ENCODE assay signal across 21 cellular contexts in the genomic region with DNA sequence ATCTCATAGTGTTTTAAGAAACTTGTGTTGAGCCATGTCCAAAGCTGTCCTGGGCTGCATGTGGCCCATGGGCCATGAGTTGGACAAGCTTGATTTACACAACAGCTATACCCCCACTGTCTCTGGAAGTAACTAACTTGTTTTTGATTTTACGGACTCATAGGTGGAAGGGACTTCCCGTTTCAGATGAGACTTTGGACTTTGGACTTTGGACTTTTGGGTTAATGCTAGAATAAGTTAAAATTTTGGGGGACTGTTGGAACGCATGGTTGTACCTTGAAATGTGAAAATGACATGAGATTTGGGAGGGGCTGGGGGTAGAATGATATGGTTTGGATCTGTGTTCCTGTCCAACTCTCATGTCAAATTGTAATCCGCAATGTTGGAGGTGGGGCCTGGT.
"Had no signal": no experiment of that assay in that cellular context is flagged by ENCODE, and none has a peak within 500 bp of the region (broad histone marks: within the 10 kb centered on the region; RNA-seq: fewer than 3 reads in every experiment).

No MANE protein-coding gene starts in this region.

- H3K27me3 ChIP-seq: SJSA1 had no signal

- H3K4me3 ChIP-seq: SJSA1, SK-N-MC had no signal

- DNase-seq: KBM-7, NCI-H1092, NCI-H1105 treated with DMSO at 0.1 percent for 48 hours, NCI-H1417 treated with DMSO at 0.1 percent for 48 hours, NCI-H146, NCI-H1694 treated with DMSO at 0.1 percent for 48 hours, NCI-H1930, NCI-H2081, NCI-H2107, NCI-H2227 treated with DMSO at 0.1 percent for 48 hours, NCI-H446, NCI-H510A, NCI-H524 treated with DMSO at 0.1 percent for 48 hours, NCI-H69, NCI-H774, Right ventricle myocardium superior, RPMI8226, SIG-M5 had no signal

- H3K4me1 ChIP-seq: SJSA1 had no signal

- H3K27ac ChIP-seq: HL-60, SJSA1, SK-N-MC had no signal

- H3K36me3 ChIP-seq: SJSA1 had no signal
